Comparison of ENCODE assay signal across 16 cellular contexts in genomic region chr9:14014744-14015143, GRCh38.
A peak's percentile ranks its signal among the peaks of the same experiment; 100 is the strongest.
DNase-seq lines count a peak whose midpoint lies in the region; FAIRE-seq and TF ChIP-seq lines count a peak whose summit lies in the region.
"Had no signal": no experiment of that assay in that cellular context is flagged by ENCODE, and none has a peak within 500 bp of the region (broad histone marks: within the 10 kb centered on the region; RNA-seq: fewer than 3 reads in every experiment).

No MANE protein-coding gene starts in this region.

- DNase-seq in frontal cortex (ENCODE audit: low spot score in 2 of 2): no peak
- DNase-seq in uterus: no peak
- DNase-seq in NCI-H2227 (lab: John Stamatoyannopoulos, UW; ENCODE audit: unreplicated experiment): no peak
- DNase-seq: CD8-positive, alpha-beta T cell; COR-L47; DMS153; DMS79 treated with DMSO at 0.1 percent for 48 hours; EL; GDM1; H9 had no signal

- H3K36me3 ChIP-seq in skeletal muscle tissue (ENCODE audit: control insufficient read depth in 3 of 3, insufficient read depth in 3 of 3, low read length in 3 of 3): no peaks in the 10 kb centered on the region
- no peaks in the 10 kb centered on the region for H3K36me3 ChIP-seq in uterus

- FAIRE-seq in A204.1 (lab: Jason Lieb, UNC): peak; percentile 85
- FAIRE-seq in G401.6 (lab: Jason Lieb, UNC): peak; percentile 76
- FAIRE-seq in frontal cortex (lab: Jason Lieb, UNC): peak; percentile 87
- FAIRE-seq: D721Med, GM12892 had no signal

- no peak for TF ChIP-seq POLR2A in uterus (IDR thresholded peaks at IDR 0.05)

- H3K27me3 ChIP-seq in skeletal muscle tissue (ENCODE audit: control insufficient read depth in 3 of 3, insufficient read depth in 3 of 3, low read length in 3 of 3) (no peaks in the 10 kb centered on the region), uterus (no peaks in the 10 kb centered on the region)

- H3K9me3 ChIP-seq in skeletal muscle tissue (ENCODE audit: control insufficient read depth in 3 of 3, low read length in 3 of 3) (no peaks in the 10 kb centered on the region), uterus (no peaks in the 10 kb centered on the region)

- no peak overlapping the region for H3K4me3 ChIP-seq in skeletal muscle tissue (ENCODE audit: low read length in 3 of 3)
- no peak overlapping the region for H3K4me3 ChIP-seq in uterus
- H3K4me3 ChIP-seq: GM23338 had no signal

- peak overlapping the region; percentile 88 for H3K27ac ChIP-seq in skeletal muscle tissue (ENCODE audit: low read depth, low read length)
- H3K27ac ChIP-seq in uterus: no peak overlapping the region

- intact Hi-C loops in uterus (cut with DNase I; ENCODE audit: low total_unique reads): no loop called here

- no peak for TF ChIP-seq CTCF in uterus (IDR thresholded peaks at IDR 0.05)

- H3K4me1 ChIP-seq in skeletal muscle tissue (ENCODE audit: control insufficient read depth in 3 of 3, insufficient read depth in 3 of 3, low read length in 3 of 3) (peaks cover 19 to 26% (median 24%) of the 10 kb centered on the region in 3 donors), uterus (no peaks in the 10 kb centered on the region)

- H3K9ac ChIP-seq in skeletal muscle tissue (ENCODE audit: low read depth in 1 of 3, low read length in 3 of 3): peak overlapping the region in 1 of 3 donors; percentile 25
